12 cellular contexts compared by ENCODE assay signal in genomic region chr3:11224870-11225251, GRCh38. TPM values are rescaled to one million over a fixed set of nuclear protein-coding genes. Genes with fewer than 3 reads are reported as not detected.
DNase-seq lines count a peak whose midpoint lies in the region; ATAC-seq and TF ChIP-seq lines count a peak whose summit lies in the region.
"Had no signal": no experiment of that assay in that cellular context is flagged by ENCODE, and none has a peak within 500 bp of the region (broad histone marks: within the 10 kb centered on the region; RNA-seq: fewer than 3 reads in every experiment).

No MANE protein-coding gene starts in this region.

- TF ChIP-seq CTCF in left ventricle myocardium inferior (IDR thresholded peaks at IDR 0.05; ENCODE audit: borderline replicate concordance) (no peak), upper lobe of right lung (IDR thresholded peaks at IDR 0.05) (no peak)

- H3K27ac ChIP-seq in left ventricle myocardium inferior (replicated peaks) (peak overlapping the region; percentile 69), cingulate gyrus (ENCODE audit: low read depth, low read length) (peak overlapping the region; percentile 47), muscle layer of duodenum (ENCODE audit: low read length) (peak overlapping the region; percentile 96), upper lobe of right lung (peak overlapping the region; percentile 87)
- H3K27ac ChIP-seq: ovary had no signal

- H3K36me3 ChIP-seq in left ventricle myocardium inferior (no peaks in the 10 kb centered on the region), muscle layer of duodenum (ENCODE audit: control insufficient read depth in 1 of 2, insufficient read depth in 2 of 2, low read length in 2 of 2) (no peaks in the 10 kb centered on the region), upper lobe of right lung (no peaks in the 10 kb centered on the region)
- H3K36me3 ChIP-seq: ovary had no signal

- H3K9me3 ChIP-seq in left ventricle myocardium inferior (replicated peaks) (no peaks in the 10 kb centered on the region), muscle layer of duodenum (ENCODE audit: control insufficient read depth in 1 of 2, low read length in 2 of 2) (no peaks in the 10 kb centered on the region), upper lobe of right lung (no peaks in the 10 kb centered on the region)
- H3K9me3 ChIP-seq: ovary had no signal

- intact Hi-C loops in left ventricle myocardium inferior (cut with micrococcal nuclease), result no loop called here
- intact Hi-C loops in Right ventricle myocardium inferior (cut with DNase I), result no loop called here
- intact Hi-C loops in upper lobe of right lung (cut with DNase I), result no loop called here

- H3K4me1 ChIP-seq in left ventricle myocardium inferior (peaks cover 38% of the 10 kb centered on the region), muscle layer of duodenum (ENCODE audit: control insufficient read depth in 1 of 2, insufficient read depth in 2 of 2, low read length in 2 of 2) (peaks cover 0 to 3% of the 10 kb centered on the region in 2 donors), upper lobe of right lung (peaks cover 16% of the 10 kb centered on the region)

- no peak for DNase-seq in left ventricle myocardium inferior
- no peak for DNase-seq in Right ventricle myocardium inferior (ENCODE audit: missing footprints)
- DNase-seq in upper lobe of right lung, result no peak
- no peak for DNase-seq in T-helper 1 cell
- DNase-seq in HuH-7.5 (ENCODE audit: low spot score), result no peak
- DNase-seq: NCI-H446, ovary, Right ventricle myocardium superior, substantia nigra had no signal

- H3K4me3 ChIP-seq in left ventricle myocardium inferior (peak overlapping the region; percentile 47), muscle layer of duodenum (ENCODE audit: low read depth in 1 of 2, low read length in 2 of 2) (peak overlapping the region in 1 of 2 donors; percentile 42), upper lobe of right lung (peak overlapping the region; percentile 53)
- H3K4me3 ChIP-seq: ovary had no signal

- H3K27me3 ChIP-seq in left ventricle myocardium inferior (ENCODE audit: low read depth) (no peaks in the 10 kb centered on the region), muscle layer of duodenum (ENCODE audit: low read depth, low read length) (no peaks in the 10 kb centered on the region), upper lobe of right lung (no peaks in the 10 kb centered on the region)
- H3K27me3 ChIP-seq: ovary had no signal

- no peak for ATAC-seq in Right ventricle myocardium inferior
- ATAC-seq in upper lobe of right lung, result no peak
- no peak for ATAC-seq in HG02623 (IDR thresholded peaks at IDR 0.05; ENCODE audit: unreplicated experiment)

RNA-seq across cellular contexts. Expression of gene ATG7, which starts 47.3 kb away (rescaled TPM):
- 15.7 TPM for total RNA-seq in left ventricle myocardium inferior
- total RNA-seq in Right ventricle myocardium inferior, result 17.5 TPM
- total RNA-seq in upper lobe of right lung, result 49.9 TPM
